10 cellular contexts compared by ENCODE assay signal in the genomic region with DNA sequence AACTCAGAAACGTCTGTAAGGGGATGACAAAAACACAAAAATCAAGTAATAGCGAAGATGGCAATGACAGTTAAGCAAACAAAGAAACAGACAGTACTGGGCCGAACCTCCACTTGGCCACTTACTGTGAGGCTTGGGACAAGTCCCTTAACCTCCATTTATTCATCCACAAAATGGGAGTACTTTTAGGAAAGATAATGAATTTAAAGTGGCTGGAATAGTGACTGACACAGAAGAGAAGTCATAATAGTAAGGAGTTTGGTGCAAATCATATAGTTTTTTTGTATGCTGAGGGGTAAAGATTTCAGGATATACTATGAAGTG. TPM values are rescaled to one million over a fixed set of nuclear protein-coding genes. Genes with fewer than 3 reads are reported as not detected.
DNase-seq lines count a peak whose midpoint lies in the region; ATAC-seq, FAIRE-seq and TF ChIP-seq lines count a peak whose summit lies in the region.
"Had no signal": no experiment of that assay in that cellular context is flagged by ENCODE, and none has a peak within 500 bp of the region (broad histone marks: within the 10 kb centered on the region; RNA-seq: fewer than 3 reads in every experiment).

No MANE protein-coding gene starts in this region.

- dilution Hi-C loops in endothelial cell of umbilical vein (cut with MboI; ENCODE audit: extremely low pct_ligation_motif_present, low sequenced_read_pairs): no loop called here

- H3K79me2 ChIP-seq in DND-41 (ENCODE audit: insufficient read depth, low read length) (no peaks in the 10 kb centered on the region), endothelial cell of umbilical vein (ENCODE audit: control insufficient read depth, insufficient read depth, low read length) (no peaks in the 10 kb centered on the region)

- ATAC-seq in DND-41 (ENCODE audit: insufficient read depth, low read depth) (no peak), Panc1 (no peak), GM19351 (IDR thresholded peaks at IDR 0.05; ENCODE audit: unreplicated experiment) (no peak)

- H3K9ac ChIP-seq in DND-41 (ENCODE audit: low read depth, low read length): no peak overlapping the region
- peak overlapping the region; percentile 57 for H3K9ac ChIP-seq in endothelial cell of umbilical vein (replicated peaks; ENCODE audit: extremely low read depth, insufficient read depth, low read length)
- peak overlapping the region; percentile 70 for H3K9ac ChIP-seq in skeletal muscle satellite cell (ENCODE audit: low read depth, low read length)

- FAIRE-seq in endothelial cell of umbilical vein (lab: Jason Lieb, UNC): no peak

- TF ChIP-seq POLR2A in endothelial cell of umbilical vein (IDR thresholded peaks at IDR 0.05; ENCODE audit: low read depth, low read length): no peak

- no peak overlapping the region for H3K4me3 ChIP-seq in DND-41 (ENCODE audit: low read depth in 1 of 2, low read length in 2 of 2)
- no peak overlapping the region for H3K4me3 ChIP-seq in Panc1 (ENCODE audit: low read depth in 2 of 2, low read length in 2 of 2)
- H3K4me3 ChIP-seq in endothelial cell of umbilical vein (replicated peaks in 1 of 3; ENCODE audit: insufficient read depth in 1 of 3, low read depth in 1 of 3, low read length in 3 of 3): no peak overlapping the region
- H3K4me3 ChIP-seq in skeletal muscle satellite cell (ENCODE audit: low read length): peak overlapping the region; percentile 26

- H3K9me3 ChIP-seq in DND-41 (ENCODE audit: insufficient read depth, low read length, severe bottlenecking): no peaks in the 10 kb centered on the region
- H3K9me3 ChIP-seq in Panc1 (ENCODE audit: control insufficient read depth, insufficient read depth, low read depth, low read length): no peaks in the 10 kb centered on the region
- no peaks in the 10 kb centered on the region for H3K9me3 ChIP-seq in endothelial cell of umbilical vein (replicated peaks; ENCODE audit: control insufficient read depth, insufficient read depth, low read length)
- no peaks in the 10 kb centered on the region for H3K9me3 ChIP-seq in skeletal muscle satellite cell (replicated peaks; ENCODE audit: low read length)

- DNase-seq in DND-41 (no peak), Panc1 (ENCODE audit: low read depth, low spot score) (no peak), endothelial cell of umbilical vein (ENCODE audit: low read depth, low spot score) (no peak), HEK293T (ENCODE audit: extremely low spot score) (no peak), NCI-H2227 treated with DMSO at 0.1 percent for 48 hours (lab: John Stamatoyannopoulos, UW) (no peak), retina (no peak)
- DNase-seq: immature natural killer cell, NCI-H524 had no signal

- in situ Hi-C loops in Panc1 (cut with HindIII; ENCODE audit: low pct_unique_long_range_greater_than_20kb, low sequenced_read_pairs): no loop called here

- H2AFZ ChIP-seq in DND-41 (ENCODE audit: low read depth, low read length): no peak overlapping the region
- H2AFZ ChIP-seq in endothelial cell of umbilical vein (ENCODE audit: low read depth, low read length): peak overlapping the region; percentile 83

- H3K36me3 ChIP-seq in DND-41 (ENCODE audit: insufficient read depth, low read length): no peaks in the 10 kb centered on the region
- H3K36me3 ChIP-seq in Panc1 (ENCODE audit: control insufficient read depth, insufficient read depth, low read length): no peaks in the 10 kb centered on the region
- H3K36me3 ChIP-seq in endothelial cell of umbilical vein (ENCODE audit: control insufficient read depth in 2 of 2, extremely low read depth in 1 of 2, insufficient read depth in 2 of 2, low read length in 2 of 2): no peaks in the 10 kb centered on the region
- H3K36me3 ChIP-seq in skeletal muscle satellite cell (ENCODE audit: insufficient read depth, low read length): no peaks in the 10 kb centered on the region

- H3K9me1 ChIP-seq in endothelial cell of umbilical vein (replicated peaks; ENCODE audit: control insufficient read depth, extremely low read depth, insufficient read depth, low read length): no peaks in the 10 kb centered on the region

- H3K4me2 ChIP-seq in DND-41 (ENCODE audit: insufficient read depth, low read length) (peak overlapping the region; percentile 60; the same call in 1 of the 2 replicates), endothelial cell of umbilical vein (ENCODE audit: insufficient read depth, low read length) (peak overlapping the region; percentile 74), skeletal muscle satellite cell (ENCODE audit: low read length) (peak overlapping the region; percentile 77)

- CTCF ChIA-PET in Panc1 (lab: Charles Lee) (no interaction called here), endothelial cell of umbilical vein (lab: Charles Lee) (interaction anchor here (1.8 to 4.3 kb wide), 2 partner anchors 31 to 99 kb away, joined by 4 to 95 read pairs; no protein-coding TSS in a partner anchor), HEK293T (lab: Yijun Ruan, JAX) (interaction anchor here (0.7 kb wide), 1 partner anchor 11 kb away, joined by 3 read pairs; no protein-coding TSS in a partner anchor)

- BruUV-seq in Panc1 (replicated peaks; lab: Mats Ljungman, UMichigan) (no TSS peak), endothelial cell of umbilical vein (replicated peaks; lab: Mats Ljungman, UMichigan) (TSS peak; percentile 97)

- intact Hi-C loops in Panc1 (cut with micrococcal nuclease; ENCODE audit: unreplicated experiment) (no loop called here), endothelial cell of umbilical vein (cut with micrococcal nuclease) (loop anchor here (1.0 to 5.0 kb wide), 3 partner anchors 9 to 796 kb away; a partner anchor contains a TSS)

- no peaks in the 10 kb centered on the region for H3K27me3 ChIP-seq in DND-41 (ENCODE audit: insufficient read depth, low read length, poor library complexity)
- no peaks in the 10 kb centered on the region for H3K27me3 ChIP-seq in Panc1 (ENCODE audit: control insufficient read depth, insufficient read depth, low read length)
- peaks cover 0 to 2% of the 10 kb centered on the region in 2 experiments for H3K27me3 ChIP-seq in endothelial cell of umbilical vein (ENCODE audit: control insufficient read depth in 2 of 2, insufficient read depth in 2 of 2, low read length in 2 of 2)
- no peaks in the 10 kb centered on the region for H3K27me3 ChIP-seq in skeletal muscle satellite cell (ENCODE audit: control insufficient read depth, insufficient read depth, low read length)

- H3K27ac ChIP-seq in DND-41 (ENCODE audit: low read length): no peak overlapping the region
- H3K27ac ChIP-seq in Panc1 (ENCODE audit: low read length): peak overlapping the region; percentile 82
- peak overlapping the region; percentile 72 for H3K27ac ChIP-seq in endothelial cell of umbilical vein (ENCODE audit: insufficient read depth, low read depth, low read length)

- POLR2A ChIA-PET in Panc1 (lab: Charles Lee): no interaction called here
- POLR2A ChIA-PET in endothelial cell of umbilical vein (lab: Charles Lee): no interaction called here
- POLR2A ChIA-PET in HEK293T (lab: Yijun Ruan, JAX): no interaction called here

- no peaks in the 10 kb centered on the region for H4K20me1 ChIP-seq in DND-41 (ENCODE audit: insufficient read depth, low read length)
- H4K20me1 ChIP-seq in endothelial cell of umbilical vein (replicated peaks; ENCODE audit: control insufficient read depth, extremely low read depth, insufficient read depth, low read length): no peaks in the 10 kb centered on the region

- peaks cover 29% of the 10 kb centered on the region for H3K4me1 ChIP-seq in DND-41 (ENCODE audit: insufficient read depth, low read length)
- peaks cover 19% of the 10 kb centered on the region for H3K4me1 ChIP-seq in Panc1 (ENCODE audit: control insufficient read depth, insufficient read depth, low read length)
- peaks cover 24% of the 10 kb centered on the region for H3K4me1 ChIP-seq in endothelial cell of umbilical vein (ENCODE audit: control insufficient read depth, extremely low read depth, insufficient read depth, low read length)
- H3K4me1 ChIP-seq in skeletal muscle satellite cell (ENCODE audit: control insufficient read depth, insufficient read depth, low read length): peaks cover 22% of the 10 kb centered on the region

- TF ChIP-seq CTCF in DND-41 (IDR thresholded peaks at IDR 0.05; ENCODE audit: borderline replicate concordance, extremely low read depth, low read length, poor library complexity, severe bottlenecking) (no peak), Panc1 (IDR thresholded peaks at IDR 0.05) (no peak), endothelial cell of umbilical vein (IDR thresholded peaks at IDR 0.05; ENCODE audit: extremely low read depth in 1 of 2, insufficient read depth in 1 of 2, low read depth in 1 of 2, low read length in 2 of 2) (no peak)

RNA-seq across cellular contexts. Expression of a gene that starts 1.4 kb away (rescaled TPM):
- 1.1 TPM for total RNA-seq in Panc1 (2021; ENCODE audit: unreplicated experiment)
- polyA plus RNA-seq in Panc1 (2012; ENCODE audit: insufficient read length): 0.29 TPM
- 1.1 and 1.7 TPM in 2 replicates for total RNA-seq in endothelial cell of umbilical vein
- polyA plus RNA-seq in endothelial cell of umbilical vein: 0.16 and 0.19 TPM in 2 replicates
- polyA plus RNA-seq in endothelial cell of umbilical vein (2011; cell fraction: cytosol; rRNA removed): 0.21 and 0.28 TPM in 2 replicates
- polyA plus RNA-seq in endothelial cell of umbilical vein (2011; cell fraction: nucleus; rRNA removed): 1.0 and 1.2 TPM in 2 replicates
- polyA plus RNA-seq in endothelial cell of umbilical vein (2012): 0.74 and 0.94 TPM in 2 replicates
- polyA minus RNA-seq in endothelial cell of umbilical vein: 0.38 and 0.85 TPM in 2 replicates
- polyA minus RNA-seq in endothelial cell of umbilical vein (2011; cell fraction: cytosol; rRNA and poly(A)+ RNA removed): 4.5 TPM
- 0.96 and 1.1 TPM in 2 replicates for polyA minus RNA-seq in endothelial cell of umbilical vein (2011; cell fraction: nucleus; rRNA and poly(A)+ RNA removed)
- total RNA-seq in skeletal muscle satellite cell (2012; rRNA removed): 3.0 and 3.7 TPM in 2 replicates

RNA-seq across cellular contexts. Expression of a gene that starts 9.5 kb away (rescaled TPM):
- total RNA-seq in Panc1 (2021; ENCODE audit: unreplicated experiment) (32.0 TPM), endothelial cell of umbilical vein (99.2 and 101 TPM in 2 replicates)
- 24.2 TPM for polyA plus RNA-seq in Panc1 (2012; ENCODE audit: insufficient read length)
- polyA plus RNA-seq in endothelial cell of umbilical vein: 91.8 and 118 TPM in 2 replicates
- polyA plus RNA-seq in endothelial cell of umbilical vein (2011; cell fraction: cytosol; rRNA removed): 64.3 and 73.1 TPM in 2 replicates
- 61.7 and 73.7 TPM in 2 replicates for polyA plus RNA-seq in endothelial cell of umbilical vein (2011; cell fraction: nucleus; rRNA removed)
- 66.0 and 86.6 TPM in 2 replicates for polyA plus RNA-seq in endothelial cell of umbilical vein (2012)
- 156 and 166 TPM in 2 replicates for polyA minus RNA-seq in endothelial cell of umbilical vein
- polyA minus RNA-seq in endothelial cell of umbilical vein (2011; cell fraction: cytosol; rRNA and poly(A)+ RNA removed): 12.8 TPM
- polyA minus RNA-seq in endothelial cell of umbilical vein (2011; cell fraction: nucleus; rRNA and poly(A)+ RNA removed): 72.2 and 72.8 TPM in 2 replicates
- total RNA-seq in skeletal muscle satellite cell (2012; rRNA removed): 193 and 212 TPM in 2 replicates
- polyA plus RNA-seq: immature natural killer cell had no signal

RNA-seq across cellular contexts. Expression of a gene that starts 53.5 kb away (rescaled TPM):
- total RNA-seq in Panc1 (2021; ENCODE audit: unreplicated experiment) (0.41 TPM), endothelial cell of umbilical vein (2.7 and 4.6 TPM in 2 replicates)
- polyA plus RNA-seq in Panc1 (2012; ENCODE audit: insufficient read length): not detected
- polyA plus RNA-seq in endothelial cell of umbilical vein: 0.59 and 0.81 TPM in 2 replicates
- 0.75 and 0.87 TPM in 2 replicates for polyA plus RNA-seq in endothelial cell of umbilical vein (2011; cell fraction: cytosol; rRNA removed)
- 0.53 and 0.66 TPM in 2 replicates for polyA plus RNA-seq in endothelial cell of umbilical vein (2011; cell fraction: nucleus; rRNA removed)
- polyA plus RNA-seq in endothelial cell of umbilical vein (2012): 0.94 and 1.8 TPM in 2 replicates
- 1.5 and 3.0 TPM in 2 replicates for polyA minus RNA-seq in endothelial cell of umbilical vein
- not detected for polyA minus RNA-seq in endothelial cell of umbilical vein (2011; cell fraction: cytosol; rRNA and poly(A)+ RNA removed)
- polyA minus RNA-seq in endothelial cell of umbilical vein (2011; cell fraction: nucleus; rRNA and poly(A)+ RNA removed): 1.2 and 1.5 TPM in 2 replicates
- total RNA-seq in skeletal muscle satellite cell (2012; rRNA removed): 0.66 and 2.0 TPM in 2 replicates
